Comparison of ENCODE assay signal across 8 cellular contexts in the genomic region with DNA sequence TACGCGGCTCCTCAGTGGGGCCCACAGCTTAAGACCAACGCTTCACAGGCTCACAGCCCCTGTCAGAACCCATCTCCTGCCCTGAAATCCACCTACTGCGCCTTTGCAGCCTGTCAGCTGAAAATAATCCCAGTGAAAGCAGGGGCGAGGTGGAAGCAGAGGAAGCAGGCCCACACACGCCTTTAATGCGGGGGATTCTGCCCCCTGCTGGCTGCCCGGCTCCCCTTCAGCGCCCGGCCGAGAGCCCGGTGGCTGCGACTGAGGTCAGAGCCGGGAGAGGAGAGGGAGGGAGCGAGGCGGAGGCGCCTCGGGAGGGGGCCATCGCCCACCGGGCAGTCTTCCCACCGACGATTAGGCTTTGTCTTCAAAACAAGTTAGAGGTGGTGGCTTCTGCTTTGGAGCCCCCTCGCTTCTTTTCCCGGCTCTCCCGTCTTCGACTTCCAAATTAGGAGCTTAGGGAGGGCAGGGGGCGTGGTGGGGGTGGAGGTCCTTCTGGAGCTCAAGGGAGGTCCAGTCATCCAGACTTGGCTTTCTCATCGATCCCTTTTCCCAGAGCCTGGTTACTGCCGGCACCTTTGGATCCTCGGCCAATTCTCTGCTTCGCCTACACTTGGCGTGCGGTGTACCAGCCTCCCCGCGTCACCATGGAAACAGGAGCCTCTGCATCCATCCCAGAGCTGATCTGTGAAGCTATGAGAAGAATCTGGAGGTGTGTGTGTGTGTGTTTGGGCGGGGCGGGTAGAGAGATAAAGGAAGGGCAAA. TPM values are rescaled to one million over a fixed set of nuclear protein-coding genes. Genes with fewer than 3 reads are reported as not detected.
A peak's percentile ranks its signal among the peaks of the same experiment; 100 is the strongest.
DNase-seq lines count a peak whose midpoint lies in the region; ATAC-seq lines count a peak whose summit lies in the region.

No MANE protein-coding gene starts in this region.

- H3K4me3 Mint-ChIP-seq in activated CD4-positive, alpha-beta T cell treated with anti-CD3 and anti-CD28 coated beads for 36 hours, result peak overlapping the region; percentile 4

- peak; percentile 75 for ATAC-seq in HG02885 (IDR thresholded peaks at IDR 0.05; ENCODE audit: poor library complexity, unreplicated experiment)
- ATAC-seq in activated CD4-positive, alpha-beta T cell treated with anti-CD3 and anti-CD28 coated beads for 36 hours, result peak; percentile 99
- peak; percentile 100 for ATAC-seq in left colon

- peaks cover 14% of the 10 kb centered on the region for H3K27me3 Mint-ChIP-seq in activated CD4-positive, alpha-beta T cell treated with anti-CD3 and anti-CD28 coated beads for 36 hours

- DNase-seq in DMS53 (lab: John Stamatoyannopoulos, UW), result peak; percentile 86
- peak; percentile 66 for DNase-seq in NCI-H226
- DNase-seq in activated CD4-positive, alpha-beta T cell treated with anti-CD3 and anti-CD28 coated beads for 36 hours, result peak; percentile 89
- DNase-seq in cerebellum (ENCODE audit: low spot score), result peak; percentile 91
- DNase-seq in left colon, result peak; percentile 53 to 88
- peak; percentile 30 to 70 for DNase-seq in stimulated activated CD4-positive, alpha-beta T cell treated with anti-CD3 and anti-CD28 coated beads, Interleukin-1b, Interleukin-23, amount 100 ng/mL, for 1 hour (ENCODE audit: low read depth in 2 of 2)
- DNase-seq in cortex of kidney (lab: John Stamatoyannopoulos, UW), result no peak

- H3K36me3 Mint-ChIP-seq in activated CD4-positive, alpha-beta T cell treated with anti-CD3 and anti-CD28 coated beads for 36 hours (ENCODE audit: low read depth), result no peaks in the 10 kb centered on the region

- CTCF ChIA-PET in activated CD4-positive, alpha-beta T cell treated with anti-CD3 and anti-CD28 coated beads for 36 hours (lab: Charles Lee), result interaction anchor here (0.6 to 5.5 kb wide), 35 partner anchors 10 to 1029 kb away, joined by 3 to 152 read pairs (median 4); a partner anchor contains a TSS

- H3K4me1 Mint-ChIP-seq in activated CD4-positive, alpha-beta T cell treated with anti-CD3 and anti-CD28 coated beads for 36 hours, result peaks cover 4% of the 10 kb centered on the region

- H3K27ac Mint-ChIP-seq in activated CD4-positive, alpha-beta T cell treated with anti-CD3 and anti-CD28 coated beads for 36 hours, result no peak overlapping the region

- H3K9me3 Mint-ChIP-seq in activated CD4-positive, alpha-beta T cell treated with anti-CD3 and anti-CD28 coated beads for 36 hours (ENCODE audit: low read depth), result no peaks in the 10 kb centered on the region

- intact Hi-C loops in activated CD4-positive, alpha-beta T cell treated with anti-CD3 and anti-CD28 coated beads for 36 hours (cut with DNase I, micrococcal nuclease), result loop anchor here (1.0 kb wide), 3 partner anchors 25 to 73 kb away; a partner anchor contains a TSS
- intact Hi-C loops in left colon (cut with DNase I, micrococcal nuclease), result loop anchor here in 1 of 2 donors (2.0 kb wide), 1 partner anchor 38 kb away; a partner anchor contains a TSS

- POLR2A ChIA-PET in activated CD4-positive, alpha-beta T cell treated with anti-CD3 and anti-CD28 coated beads for 36 hours (lab: Charles Lee), result no interaction called here

RNA-seq across cellular contexts. Expression of a gene that starts 25.2 kb away (rescaled TPM):
- 1 to 10 TPM; 2.2 to 3.3 TPM for total RNA-seq in activated CD4-positive, alpha-beta T cell treated with anti-CD3 and anti-CD28 coated beads for 36 hours
- 10.8 TPM for total RNA-seq in cerebellum
- 1 to 10 TPM; 2.1 to 8.6 TPM for total RNA-seq in left colon

RNA-seq across cellular contexts. Expression of a gene that starts 34.5 kb away (rescaled TPM):
- total RNA-seq in activated CD4-positive, alpha-beta T cell treated with anti-CD3 and anti-CD28 coated beads for 36 hours, result 10 to 100 TPM; 56.8 to 63.8 TPM
- total RNA-seq in cerebellum (12.7 TPM), left colon (10 to 100 TPM; 21.3 to 26.9 TPM)

RNA-seq across cellular contexts. Expression of a gene that starts 38.9 kb away (rescaled TPM):
- 100 to 1,000 TPM; 115 to 120 TPM for total RNA-seq in activated CD4-positive, alpha-beta T cell treated with anti-CD3 and anti-CD28 coated beads for 36 hours
- total RNA-seq in cerebellum, result 51.4 TPM
- 10 to 100 TPM; 74.6 to 79.8 TPM for total RNA-seq in left colon
